In genomic region chr9:129835128-129835859, GRCh38 we compare ENCODE assay signal across 8 cellular contexts. TPM values are rescaled to one million over a fixed set of nuclear protein-coding genes. Genes with fewer than 3 reads are reported as not detected.
DNase-seq lines count a peak whose midpoint lies in the region; ATAC-seq and TF ChIP-seq lines count a peak whose summit lies in the region.

Gene C9orf78, minus strand, starts transcription at chr9:129835275. Its CDS starts 54 bp downstream, at chr9:129835221.
Gene USP20, plus strand, starts transcription at chr9:129835458. Its CDS starts 17,098 bp downstream, at chr9:129852556.

- peaks cover 31% of the 10 kb centered on the region for H3K36me3 Mint-ChIP-seq in activated B cell treated with CpG ODN at 0.5 μM for 24 hours (ENCODE audit: low read depth)
- H3K36me3 Mint-ChIP-seq in immature natural killer cell: peaks cover 3 to 17% (median 11%) of the 10 kb centered on the region in 3 donors

- H3K4me3 ChIP-seq in cardiac fibroblast (replicated peaks in 1 of 2; ENCODE audit: low read depth in 2 of 2, low read length in 2 of 2): peak within 1 kb of the TSS; percentile 84 to 97

- H3K27me3 Mint-ChIP-seq in activated B cell treated with CpG ODN at 0.5 μM for 24 hours (no peaks in the 10 kb centered on the region), immature natural killer cell (ENCODE audit: low read depth in 3 of 3) (peaks cover 0 to 11% (median 9%) of the 10 kb centered on the region in 3 donors)

- H3K27ac Mint-ChIP-seq in activated B cell treated with CpG ODN at 0.5 μM for 24 hours: peak within 1 kb of the TSS; percentile 98
- peak within 1 kb of the TSS; percentile 95 to 99 (median 98) for H3K27ac Mint-ChIP-seq in immature natural killer cell

- POLR2A ChIA-PET in activated B cell treated with CpG ODN at 0.5 μM for 24 hours (lab: Charles Lee): interaction anchor here (0.6 to 3.5 kb wide), 18 partner anchors 9 to 1464 kb away, joined by 3 to 28 read pairs (median 4); partner anchors contain the start of genes TOR1A and URM1

- H3K9me3 Mint-ChIP-seq in activated B cell treated with CpG ODN at 0.5 μM for 24 hours (no peaks in the 10 kb centered on the region), immature natural killer cell (no peaks in the 10 kb centered on the region)

- ATAC-seq in GM19023 (IDR thresholded peaks at IDR 0.05; ENCODE audit: unreplicated experiment): peak; percentile 96
- ATAC-seq in HG03196 (IDR thresholded peaks at IDR 0.05; ENCODE audit: unreplicated experiment): peak; percentile 89
- ATAC-seq in activated B cell treated with CpG ODN at 0.5 μM for 24 hours (ENCODE audit: low read depth): peak; percentile 96

- DNase-seq in AG08395 (ENCODE audit: low spot score) (peak; percentile 99), NCI-H345 (lab: John Stamatoyannopoulos, UW) (peak; percentile 98), activated B cell treated with CpG ODN at 0.5 μM for 24 hours (peak; percentile 97), cardiac fibroblast (ENCODE audit: low read depth in 2 of 2) (peak; percentile 93 to 96), immature natural killer cell (peak; percentile 97 to 98 (median 98)), smooth muscle cell of the brain vasculature (ENCODE audit: low read depth, low spot score) (peak; percentile 85)

- H3K4me1 Mint-ChIP-seq in activated B cell treated with CpG ODN at 0.5 μM for 24 hours (peaks cover 46% of the 10 kb centered on the region), immature natural killer cell (peaks cover 55 to 63% of the 10 kb centered on the region in 2 donors)

- CTCF ChIA-PET in activated B cell treated with CpG ODN at 0.5 μM for 24 hours (lab: Charles Lee): interaction anchor here (0.9 to 3.0 kb wide), 2 partner anchors 11 to 50 kb away, joined by 3 to 13 read pairs; no protein-coding TSS in a partner anchor

- TF ChIP-seq CTCF in activated B cell treated with CpG ODN at 0.5 μM for 24 hours (IDR thresholded peaks at IDR 0.05): no peak
- no peak for TF ChIP-seq CTCF in cardiac fibroblast (IDR thresholded peaks at IDR 0.05; ENCODE audit: low read depth, low read length)

- peak within 1 kb of the TSS; percentile 99 for H3K4me3 Mint-ChIP-seq in activated B cell treated with CpG ODN at 0.5 μM for 24 hours
- peak within 1 kb of the TSS; percentile 97 to 98 (median 97) for H3K4me3 Mint-ChIP-seq in immature natural killer cell

- intact Hi-C loops in activated B cell treated with CpG ODN at 0.5 μM for 24 hours (cut with micrococcal nuclease): loop anchor here (1.0 to 5.0 kb wide), 5 partner anchors 11 to 405 kb away; partner anchors contain the start of genes FNBP1, TOR1A and TOR1B

RNA-seq across cellular contexts. Expression of gene C9orf78, which starts in this region (rescaled TPM):
- 34.1 and 42.7 TPM in 2 replicates for total RNA-seq in activated B cell treated with CpG ODN at 0.5 μM for 24 hours
- polyA plus RNA-seq in immature natural killer cell: 100 to 1,000 TPM; 147 to 196 (median 173) TPM

RNA-seq across cellular contexts. Expression of gene USP20, which starts in this region (rescaled TPM):
- total RNA-seq in activated B cell treated with CpG ODN at 0.5 μM for 24 hours: 28.1 and 31.6 TPM in 2 replicates
- 10 to 100 TPM; 21.6 to 51.8 (median 25.1) TPM for polyA plus RNA-seq in immature natural killer cell

Comparison
In these comparisons a context has a peak if more than half of its experiments do, and no peak if none do; other contexts are left out.
1. Peak in every context shown above with its lines: DNase-seq, ATAC-seq and H3K4me3 ChIP-seq.